ENCODE assay signal across 19 cellular contexts in genomic region chr11:13033760-13034533, GRCh38. TPM values are rescaled to one million over a fixed set of nuclear protein-coding genes. Genes with fewer than 3 reads are reported as not detected.
"Had no signal": no experiment of that assay in that cellular context is flagged by ENCODE, and none has a peak within 500 bp of the region (broad histone marks: within the 10 kb centered on the region; RNA-seq: fewer than 3 reads in every experiment).

No MANE protein-coding gene starts in this region.

- H3K4me3 ChIP-seq: lower lobe of right lung, skin epidermis, stomach, thoracic aorta had no signal

- DNase-seq: activated CD4-positive, alpha-beta memory T cell treated with anti-CD3 and anti-CD28 coated beads, Interleukin-2, amount 10 ng/mL, durations not matched to agents 7 days and 5 days; activated CD8-positive, alpha-beta memory T cell treated with anti-CD3 and anti-CD28 coated beads, Interleukin-2, amount 50 U/mL, for 4 hours; activated gamma-delta T cell treated with Interleukin-2 at 50 U/mL for 16 hours; activated naive CD8-positive, alpha-beta T cell treated with anti-CD3 and anti-CD28 coated beads, Interleukin-2, amount 10 ng/mL, durations not matched to agents 7 days and 5 days; activated T-cell treated with anti-CD3 and anti-CD28 coated beads, Interleukin-2, amount 50 U/mL, for 72 hours; aorta; head of caudate nucleus; kidney; lower lobe of right lung; stimulated activated CD4-positive, alpha-beta T cell treated with anti-CD3 and anti-CD28 coated beads, Interleukin-4, amount 100 ng/mL, for 4 hours; stomach had no signal

- H3K27me3 ChIP-seq: stomach had no signal

- H3K36me3 ChIP-seq: lower lobe of right lung, stomach, thoracic aorta had no signal

- H3K4me1 Mint-ChIP-seq: activated CD4-positive, alpha-beta memory T cell treated with anti-CD3 and anti-CD28 coated beads, Interleukin-2, amount 10 ng/mL, durations not matched to agents 7 days and 5 days; activated naive CD8-positive, alpha-beta T cell treated with anti-CD3 and anti-CD28 coated beads, Interleukin-2, amount 10 ng/mL, durations not matched to agents 7 days and 5 days; mesothelial cell of epicardium had no signal

- H3K36me3 Mint-ChIP-seq: activated naive CD8-positive, alpha-beta T cell treated with anti-CD3 and anti-CD28 coated beads, Interleukin-2, amount 10 ng/mL, durations not matched to agents 7 days and 5 days; mesothelial cell of epicardium had no signal

- H3K27ac ChIP-seq: lower lobe of right lung, stomach, thoracic aorta had no signal

- H3K4me3 Mint-ChIP-seq: activated CD4-positive, alpha-beta memory T cell treated with anti-CD3 and anti-CD28 coated beads, Interleukin-2, amount 10 ng/mL, durations not matched to agents 7 days and 5 days; activated naive CD8-positive, alpha-beta T cell treated with anti-CD3 and anti-CD28 coated beads, Interleukin-2, amount 10 ng/mL, durations not matched to agents 7 days and 5 days; activated T-cell treated with anti-CD3 and anti-CD28 coated beads, Interleukin-2, amount 50 U/mL, for 72 hours; mesothelial cell of epicardium; T-helper 2 cell treated with Interferon-gamma antibody and Interleukin-4, amounts not matched to agents 5 μg/mL and 100 μg/mL, for 36 hours had no signal

- FAIRE-seq: endometrium, kidney had no signal

- H3K9me3 ChIP-seq: lower lobe of right lung, stomach, thoracic aorta had no signal

- H3K27ac Mint-ChIP-seq: activated CD4-positive, alpha-beta memory T cell treated with anti-CD3 and anti-CD28 coated beads, Interleukin-2, amount 10 ng/mL, durations not matched to agents 7 days and 5 days; activated naive CD8-positive, alpha-beta T cell treated with anti-CD3 and anti-CD28 coated beads, Interleukin-2, amount 10 ng/mL, durations not matched to agents 7 days and 5 days; activated T-cell treated with anti-CD3 and anti-CD28 coated beads, Interleukin-2, amount 50 U/mL, for 72 hours; mesothelial cell of epicardium; T-helper 2 cell treated with Interferon-gamma antibody and Interleukin-4, amounts not matched to agents 5 μg/mL and 100 μg/mL, for 36 hours had no signal

- ATAC-seq: activated T-cell treated with anti-CD3 and anti-CD28 coated beads, Interleukin-2, amount 50 U/mL, for 72 hours; esophagus mucosa; lower lobe of right lung had no signal

- H3K9me3 Mint-ChIP-seq: activated CD4-positive, alpha-beta memory T cell treated with anti-CD3 and anti-CD28 coated beads, Interleukin-2, amount 10 ng/mL, durations not matched to agents 7 days and 5 days; activated naive CD8-positive, alpha-beta T cell treated with anti-CD3 and anti-CD28 coated beads, Interleukin-2, amount 10 ng/mL, durations not matched to agents 7 days and 5 days; activated T-cell treated with anti-CD3 and anti-CD28 coated beads, Interleukin-2, amount 50 U/mL, for 72 hours; mesothelial cell of epicardium; T-helper 2 cell treated with Interferon-gamma antibody and Interleukin-4, amounts not matched to agents 5 μg/mL and 100 μg/mL, for 36 hours had no signal

RNA-seq across cellular contexts. Expression of gene RASSF10, which starts 24.8 kb away (rescaled TPM):
- total RNA-seq: activated CD4-positive, alpha-beta memory T cell treated with anti-CD3 and anti-CD28 coated beads, Interleukin-2, amount 10 ng/mL, durations not matched to agents 7 days and 5 days; activated naive CD8-positive, alpha-beta T cell treated with anti-CD3 and anti-CD28 coated beads, Interleukin-2, amount 10 ng/mL, durations not matched to agents 7 days and 5 days; fibroblast of villous mesenchyme; myocyte; thoracic aorta had no signal
- polyA plus RNA-seq: aorta had no signal
